Comparison of ENCODE assay signal across 23 cellular contexts in the genomic region with DNA sequence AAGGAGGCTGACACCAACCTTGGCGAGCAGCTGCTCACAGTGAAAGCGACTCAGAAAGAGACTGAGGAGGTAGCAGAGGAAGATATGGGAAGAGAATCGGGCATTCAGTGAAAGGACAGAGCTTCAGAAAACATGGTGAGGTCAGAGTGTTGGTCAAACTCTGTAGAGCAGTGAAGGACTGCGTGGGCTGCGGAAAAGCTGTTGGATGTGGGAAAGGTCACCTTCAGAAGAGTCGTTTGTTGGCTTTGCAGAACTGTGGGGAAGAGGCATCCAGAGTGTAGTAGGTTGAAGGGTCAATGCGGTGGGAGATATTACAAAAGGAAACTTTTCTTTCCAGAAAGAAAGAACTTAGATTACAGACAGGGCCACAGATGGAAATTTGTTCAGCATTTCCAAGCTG.
"Had no signal": no experiment of that assay in that cellular context is flagged by ENCODE, and none has a peak within 500 bp of the region (broad histone marks: within the 10 kb centered on the region; RNA-seq: fewer than 3 reads in every experiment).

No MANE protein-coding gene starts in this region.

- H3K36me3 Mint-ChIP-seq: activated naive CD8-positive, alpha-beta T cell treated with anti-CD3 and anti-CD28 coated beads, Interleukin-2, amount 10 ng/mL, durations not matched to agents 7 days and 5 days; naive B cell; WTC11 had no signal

- H3K36me3 ChIP-seq: cardiac muscle cell had no signal

- H3K27me3 ChIP-seq: cardiac muscle cell had no signal

- H3K9me3 ChIP-seq: mucosa of descending colon, spleen had no signal

- H3K27ac Mint-ChIP-seq: activated naive CD4-positive, alpha-beta T cell treated with anti-CD3 and anti-CD28 coated beads for 36 hours; activated naive CD8-positive, alpha-beta T cell treated with anti-CD3 and anti-CD28 coated beads, Interleukin-2, amount 10 ng/mL, durations not matched to agents 7 days and 5 days; activated T-cell treated with anti-CD3 and anti-CD28 coated beads, Interleukin-2, amount 50 U/mL, for 72 hours; dendritic cell treated with granulocyte-macrophage colony-stimulating factor and Interleukin-4, amounts not matched to agents 40 ng/mL and 50 ng/mL, for 4 days; T-helper 1 cell treated with Interleukin-12 subunit alpha and Interleukin-12 subunit beta and Interleukin-4 antibody, amounts not matched to agents 30 μg/mL and 1 μg/mL, for 36 hours; WTC11 had no signal

- H3K27me3 Mint-ChIP-seq: activated naive CD8-positive, alpha-beta T cell treated with anti-CD3 and anti-CD28 coated beads, Interleukin-2, amount 10 ng/mL, durations not matched to agents 7 days and 5 days had no signal

- H3K4me3 Mint-ChIP-seq: activated naive CD4-positive, alpha-beta T cell treated with anti-CD3 and anti-CD28 coated beads for 36 hours; activated naive CD8-positive, alpha-beta T cell treated with anti-CD3 and anti-CD28 coated beads, Interleukin-2, amount 10 ng/mL, durations not matched to agents 7 days and 5 days; activated T-cell treated with anti-CD3 and anti-CD28 coated beads, Interleukin-2, amount 50 U/mL, for 72 hours; dendritic cell treated with granulocyte-macrophage colony-stimulating factor and Interleukin-4, amounts not matched to agents 40 ng/mL and 50 ng/mL, for 4 days; naive B cell; neural crest cell; T-helper 1 cell treated with Interleukin-12 subunit alpha and Interleukin-12 subunit beta and Interleukin-4 antibody, amounts not matched to agents 30 μg/mL and 1 μg/mL, for 36 hours; WTC11 had no signal

- H3K4me1 ChIP-seq: spleen had no signal

- H3K27ac ChIP-seq: cardiac muscle cell had no signal

- H3K9me3 Mint-ChIP-seq: activated naive CD4-positive, alpha-beta T cell treated with anti-CD3 and anti-CD28 coated beads for 36 hours; activated naive CD8-positive, alpha-beta T cell treated with anti-CD3 and anti-CD28 coated beads, Interleukin-2, amount 10 ng/mL, durations not matched to agents 7 days and 5 days; dendritic cell treated with granulocyte-macrophage colony-stimulating factor and Interleukin-4, amounts not matched to agents 40 ng/mL and 50 ng/mL, for 4 days; T-helper 1 cell treated with Interleukin-12 subunit alpha and Interleukin-12 subunit beta and Interleukin-4 antibody, amounts not matched to agents 30 μg/mL and 1 μg/mL, for 36 hours; WTC11 had no signal

- H3K4me3 ChIP-seq: cardiac muscle cell, mucosa of descending colon, spleen had no signal

- H3K4me1 Mint-ChIP-seq: naive B cell, WTC11 had no signal

- DNase-seq: activated CD4-positive, alpha-beta T cell treated with anti-CD3 and anti-CD28 coated beads, Interleukin-2, amount 50 U/mL, for 4 hours; activated effector memory CD4-positive, alpha-beta T cell treated with Interleukin-2 at 50 U/mL for 16 hours; activated naive CD4-positive, alpha-beta T cell treated with anti-CD3 and anti-CD28 coated beads for 36 hours; activated naive CD8-positive, alpha-beta T cell treated with anti-CD3 and anti-CD28 coated beads, Interleukin-2, amount 10 ng/mL, durations not matched to agents 7 days and 5 days; activated T-cell treated with anti-CD3 and anti-CD28 coated beads, Interleukin-2, amount 50 U/mL, for 72 hours; amniotic stem cell; effector CD4-positive, alpha-beta T cell; foreskin melanocyte; hypothalamus; mesendoderm; mucosa of descending colon; naive B cell; occipital lobe; posterior cingulate gyrus; spleen; stimulated activated CD4-positive, alpha-beta T cell treated with anti-CD3 and anti-CD28 coated beads, Interleukin-4, amount 100 ng/mL, for 1 hour; stimulated activated naive CD4-positive, alpha-beta T cell; T1000 had no signal
